ENCODE assay signal across 9 cellular contexts in the genomic region with DNA sequence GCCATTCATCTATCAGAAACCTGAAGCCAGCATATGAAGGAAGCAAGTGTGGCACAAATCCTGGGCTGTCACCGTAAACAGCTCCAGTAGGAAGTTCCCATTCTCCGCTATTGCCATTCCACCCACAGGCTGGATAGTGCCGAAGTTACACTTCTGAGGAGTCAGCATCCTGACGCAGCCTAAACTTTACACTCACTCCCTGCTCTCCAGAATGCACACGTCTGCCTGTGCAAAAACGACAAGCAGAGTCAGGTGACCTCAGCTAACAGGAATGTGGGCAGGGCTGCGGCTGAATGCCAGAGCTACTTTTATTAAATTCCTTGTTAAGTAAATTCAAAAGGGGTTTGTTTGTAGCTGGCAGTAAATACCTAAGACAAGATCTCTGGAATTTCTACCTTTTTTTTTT. TPM values are rescaled to one million over a fixed set of nuclear protein-coding genes. Genes with fewer than 3 reads are reported as not detected.
DNase-seq lines count a peak whose midpoint lies in the region; ATAC-seq, FAIRE-seq and TF ChIP-seq lines count a peak whose summit lies in the region.
"Had no signal": no experiment of that assay in that cellular context is flagged by ENCODE, and none has a peak within 500 bp of the region (broad histone marks: within the 10 kb centered on the region; RNA-seq: fewer than 3 reads in every experiment).

No MANE protein-coding gene starts in this region.

- WGBS in body of pancreas, 2 donors, result 52 to 62% methylated on average over 7 of the region's 7 CpGs

- peak; percentile 41 to 71 (median 53) for TF ChIP-seq POLR2A in body of pancreas (IDR thresholded peaks at IDR 0.05)

- intact Hi-C loops in activated CD8-positive, alpha-beta T cell treated with anti-CD3 and anti-CD28 coated beads for 36 hours (cut with micrococcal nuclease), result no loop called here
- intact Hi-C loops in body of pancreas (cut with DNase I), result no loop called here
- intact Hi-C loops in kidney (cut with DNase I), result no loop called here

- H3K36me3 Mint-ChIP-seq in activated CD8-positive, alpha-beta T cell treated with anti-CD3 and anti-CD28 coated beads, Interleukin-2, amount 10 ng/mL, durations not matched to agents 7 days and 5 days (ENCODE audit: low read depth), result peaks cover 60% of the 10 kb centered on the region
- peaks cover 54% of the 10 kb centered on the region for H3K36me3 Mint-ChIP-seq in activated CD8-positive, alpha-beta T cell treated with anti-CD3 and anti-CD28 coated beads for 36 hours (ENCODE audit: low read depth)

- POLR2A ChIA-PET in activated CD8-positive, alpha-beta T cell treated with anti-CD3 and anti-CD28 coated beads, Interleukin-2, amount 10 ng/mL, durations not matched to agents 7 days and 5 days (lab: Charles Lee), result interaction anchor here (0.6 to 0.7 kb wide), 2 partner anchors 16 to 26 kb away, joined by 3 read pairs; no protein-coding TSS in a partner anchor
- POLR2A ChIA-PET in activated CD8-positive, alpha-beta T cell treated with anti-CD3 and anti-CD28 coated beads for 36 hours (lab: Charles Lee), result interaction anchor here (0.6 to 1.0 kb wide), 4 partner anchors 11 to 259 kb away, joined by 3 read pairs; no protein-coding TSS in a partner anchor

- H3K27me3 Mint-ChIP-seq in activated CD8-positive, alpha-beta T cell treated with anti-CD3 and anti-CD28 coated beads, Interleukin-2, amount 10 ng/mL, durations not matched to agents 7 days and 5 days (ENCODE audit: low read depth), result no peaks in the 10 kb centered on the region
- H3K27me3 Mint-ChIP-seq in activated CD8-positive, alpha-beta T cell treated with anti-CD3 and anti-CD28 coated beads for 36 hours, result no peaks in the 10 kb centered on the region

- no peak for DNase-seq in activated CD8-positive, alpha-beta T cell treated with anti-CD3 and anti-CD28 coated beads, Interleukin-2, amount 10 ng/mL, durations not matched to agents 7 days and 5 days
- no peak for DNase-seq in activated CD8-positive, alpha-beta T cell treated with anti-CD3 and anti-CD28 coated beads for 36 hours
- DNase-seq in body of pancreas (peak; percentile 72 to 83 (median 78)), kidney (no peak), urothelium cell line (ENCODE audit: low spot score) (peak; percentile 89), ecto neural progenitor cell (ENCODE audit: low spot score) (no peak), T-helper 1 cell (no peak)
- DNase-seq: NCI-H1417 had no signal

- H3K9me3 ChIP-seq in body of pancreas (no peaks in the 10 kb centered on the region), kidney (ENCODE audit: control insufficient read depth in 1 of 2, low read length in 2 of 2) (no peaks in the 10 kb centered on the region)

- H3K27me3 ChIP-seq in body of pancreas, result no peaks in the 10 kb centered on the region

- H3K4me3 ChIP-seq in body of pancreas (no peak overlapping the region), kidney (ENCODE audit: low read length in 2 of 2) (peak overlapping the region in 1 of 2 donors; percentile 23)

- no peaks in the 10 kb centered on the region for H3K9me3 Mint-ChIP-seq in activated CD8-positive, alpha-beta T cell treated with anti-CD3 and anti-CD28 coated beads, Interleukin-2, amount 10 ng/mL, durations not matched to agents 7 days and 5 days (ENCODE audit: insufficient read depth)
- H3K9me3 Mint-ChIP-seq in activated CD8-positive, alpha-beta T cell treated with anti-CD3 and anti-CD28 coated beads for 36 hours, result no peaks in the 10 kb centered on the region

- CTCF ChIA-PET in activated CD8-positive, alpha-beta T cell treated with anti-CD3 and anti-CD28 coated beads, Interleukin-2, amount 10 ng/mL, durations not matched to agents 7 days and 5 days (lab: Charles Lee), result interaction anchor here (0.6 to 0.8 kb wide), 2 partner anchors 9 to 20 kb away, joined by 3 to 4 read pairs; no protein-coding TSS in a partner anchor
- CTCF ChIA-PET in activated CD8-positive, alpha-beta T cell treated with anti-CD3 and anti-CD28 coated beads for 36 hours (lab: Charles Lee), result interaction anchor here (0.8 kb wide), 1 partner anchor 529 kb away, joined by 3 read pairs; no protein-coding TSS in a partner anchor

- H3K27ac Mint-ChIP-seq in activated CD8-positive, alpha-beta T cell treated with anti-CD3 and anti-CD28 coated beads, Interleukin-2, amount 10 ng/mL, durations not matched to agents 7 days and 5 days, result peak overlapping the region; percentile 73
- no peak overlapping the region for H3K27ac Mint-ChIP-seq in activated CD8-positive, alpha-beta T cell treated with anti-CD3 and anti-CD28 coated beads for 36 hours

- peaks cover 41% of the 10 kb centered on the region for H3K4me1 Mint-ChIP-seq in activated CD8-positive, alpha-beta T cell treated with anti-CD3 and anti-CD28 coated beads, Interleukin-2, amount 10 ng/mL, durations not matched to agents 7 days and 5 days (ENCODE audit: low read depth)
- peaks cover 28% of the 10 kb centered on the region for H3K4me1 Mint-ChIP-seq in activated CD8-positive, alpha-beta T cell treated with anti-CD3 and anti-CD28 coated beads for 36 hours (ENCODE audit: low read depth)

- no peak overlapping the region for H3K4me3 Mint-ChIP-seq in activated CD8-positive, alpha-beta T cell treated with anti-CD3 and anti-CD28 coated beads, Interleukin-2, amount 10 ng/mL, durations not matched to agents 7 days and 5 days
- H3K4me3 Mint-ChIP-seq in activated CD8-positive, alpha-beta T cell treated with anti-CD3 and anti-CD28 coated beads for 36 hours, result no peak overlapping the region

- H3K4me1 ChIP-seq in body of pancreas (peaks cover 5% of the 10 kb centered on the region), kidney (ENCODE audit: control insufficient read depth in 1 of 2, insufficient read depth in 1 of 2, low read depth in 1 of 2, low read length in 2 of 2) (peaks cover 9 to 11% of the 10 kb centered on the region in 2 donors)

- TF ChIP-seq CTCF in activated CD8-positive, alpha-beta T cell treated with anti-CD3 and anti-CD28 coated beads for 36 hours (IDR thresholded peaks at IDR 0.05), result no peak
- TF ChIP-seq CTCF in body of pancreas (IDR thresholded peaks at IDR 0.05) (no peak), kidney (IDR thresholded peaks at IDR 0.05; ENCODE audit: borderline replicate concordance, extremely low read depth, insufficient read depth) (no peak)

- peak; percentile 81 for FAIRE-seq in kidney (lab: Jason Lieb, UNC)
- FAIRE-seq in urothelium cell line (lab: Jason Lieb, UNC), result no peak

- H3K9ac ChIP-seq in kidney (ENCODE audit: low read length in 2 of 2), result peak overlapping the region in 1 of 2 donors; percentile 37

- H3K36me3 ChIP-seq in body of pancreas (replicated peaks in 1 of 2; ENCODE audit: insufficient read depth in 1 of 2, low read depth in 2 of 2), result peaks cover 12 to 15% of the 10 kb centered on the region in 2 donors
- peaks cover 18 to 32% of the 10 kb centered on the region in 2 donors for H3K36me3 ChIP-seq in kidney (ENCODE audit: control insufficient read depth in 1 of 2, insufficient read depth in 2 of 2, low read length in 2 of 2)

- ATAC-seq in activated CD8-positive, alpha-beta T cell treated with anti-CD3 and anti-CD28 coated beads, Interleukin-2, amount 10 ng/mL, durations not matched to agents 7 days and 5 days, result no peak
- no peak for ATAC-seq in activated CD8-positive, alpha-beta T cell treated with anti-CD3 and anti-CD28 coated beads for 36 hours
- peak; percentile 91 for ATAC-seq in body of pancreas
- no peak for ATAC-seq in HG02798 (IDR thresholded peaks at IDR 0.05; ENCODE audit: poor library complexity, unreplicated experiment)

- H3K27ac ChIP-seq in body of pancreas (peak overlapping the region; percentile 53 to 82 (median 72)), kidney (ENCODE audit: low read depth in 2 of 2, low read length in 2 of 2) (peak overlapping the region; percentile 84 to 88)

RNA-seq across cellular contexts. Expression of gene NFRKB, which starts 33.7 kb away (rescaled TPM):
- total RNA-seq in activated CD8-positive, alpha-beta T cell treated with anti-CD3 and anti-CD28 coated beads, Interleukin-2, amount 10 ng/mL, durations not matched to agents 7 days and 5 days, result 10 to 100 TPM; 32.5 to 35.5 TPM
- total RNA-seq in activated CD8-positive, alpha-beta T cell treated with anti-CD3 and anti-CD28 coated beads for 36 hours, result 10 to 100 TPM; 35.2 to 36.6 TPM
- total RNA-seq in body of pancreas (10 to 100 TPM; 29.8 to 31.6 TPM), kidney (25.2 TPM)
- polyA plus RNA-seq in kidney (ENCODE audit: insufficient read depth, low read depth, low replicate concordance), result 7.0 TPM

RNA-seq across cellular contexts. Expression of gene TMEM45B, which starts 46.1 kb away (rescaled TPM):
- not detected for total RNA-seq in activated CD8-positive, alpha-beta T cell treated with anti-CD3 and anti-CD28 coated beads, Interleukin-2, amount 10 ng/mL, durations not matched to agents 7 days and 5 days
- total RNA-seq in activated CD8-positive, alpha-beta T cell treated with anti-CD3 and anti-CD28 coated beads for 36 hours, result under 1 TPM; 0.47 to 0.49 TPM
- total RNA-seq in body of pancreas, result 1 to 10 TPM; 1.8 to 4.6 TPM
- 17.7 TPM for total RNA-seq in kidney
- polyA plus RNA-seq in kidney (ENCODE audit: insufficient read depth, low read depth, low replicate concordance), result 37.5 TPM

Comparison
In these comparisons a context has a peak if more than half of its experiments do, and no peak if none do; other contexts are left out.
1. DNase-seq: peak in body of pancreas (4 of 4) and urothelium cell line (single experiment); none in activated CD8-positive, alpha-beta T cell treated with anti-CD3 and anti-CD28 coated beads, Interleukin-2, amount 10 ng/mL, durations not matched to agents 7 days and 5 days (single experiment), activated CD8-positive, alpha-beta T cell treated with anti-CD3 and anti-CD28 coated beads for 36 hours (single experiment), kidney (single experiment), ecto neural progenitor cell (single experiment) and T-helper 1 cell (0 of 5).